Comparison of ENCODE assay signal across 15 cellular contexts in the genomic region with DNA sequence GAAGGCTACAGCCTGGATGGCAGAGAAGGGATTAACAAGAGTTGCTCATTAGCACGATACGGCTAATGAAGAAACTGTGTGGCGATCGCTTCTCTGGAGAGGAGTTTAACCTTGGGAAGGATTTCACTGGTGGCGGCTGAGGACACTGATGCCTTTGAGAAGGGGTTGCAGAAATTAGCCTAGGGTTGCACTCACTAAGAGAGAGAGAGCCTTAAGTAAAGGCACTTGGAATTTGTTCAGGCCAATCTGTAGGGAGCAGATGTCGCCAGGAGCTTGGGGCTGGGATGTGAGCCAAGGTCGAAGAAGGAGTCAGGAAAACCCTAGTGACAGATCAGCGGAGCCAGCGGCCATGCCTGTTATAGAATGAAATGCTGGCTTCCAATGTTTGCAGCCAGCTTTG.
A peak's percentile ranks its signal among the peaks of the same experiment; 100 is the strongest.
DNase-seq lines count a peak whose midpoint lies in the region; ATAC-seq lines count a peak whose summit lies in the region.
"Had no signal": no experiment of that assay in that cellular context is flagged by ENCODE, and none has a peak within 500 bp of the region (broad histone marks: within the 10 kb centered on the region; RNA-seq: fewer than 3 reads in every experiment).

No MANE protein-coding gene starts in this region.

- DNase-seq in NCI-H446 (lab: John Stamatoyannopoulos, UW) (peak; percentile 11 to 86), cerebellar cortex (ENCODE audit: low spot score) (peak; percentile 87), middle frontal gyrus (ENCODE audit: extremely low spot score, low spot score) (peak; percentile 17), COR-L47 (lab: John Stamatoyannopoulos, UW) (no peak)
- no peak for DNase-seq in stimulated activated naive CD4-positive, alpha-beta T cell treated with Interleukin-2 at 50 U/mL for 16 hours (lab: John Stamatoyannopoulos, UW)
- DNase-seq: ACHN; activated CD4-positive, alpha-beta T cell treated with anti-CD3 and anti-CD28 coated beads, Interleukin-2, amount 50 U/mL, for 1 hour; NCI-H526; stimulated activated CD4-positive, alpha-beta T cell treated with anti-CD3 and anti-CD28 coated beads, Interleukin-15, amount 100 ng/mL, for 24 hours had no signal

- H3K4me1 ChIP-seq in ACC112 (ENCODE audit: control insufficient read depth, insufficient read depth, low read length, unreplicated experiment) = no peaks in the 10 kb centered on the region
- H3K4me1 ChIP-seq: breast epithelium had no signal

- no peaks in the 10 kb centered on the region for H3K79me2 ChIP-seq in ACC112 (ENCODE audit: control insufficient read depth, insufficient read depth, low read length, unreplicated experiment)

- H3K27me3 ChIP-seq in ACC112 (ENCODE audit: insufficient read depth, low read length) = peaks cover 28% of the 10 kb centered on the region
- H3K27me3 ChIP-seq: breast epithelium had no signal

- H3K27ac ChIP-seq in ACC112 (ENCODE audit: low read depth, low read length) = no peak overlapping the region
- H3K27ac ChIP-seq: breast epithelium, neutrophil, RWPE1 had no signal

- peak overlapping the region; percentile 65 for H3K4me3 ChIP-seq in ACC112 (ENCODE audit: low read depth, low read length)
- H3K4me3 ChIP-seq: breast epithelium had no signal

- H3K36me3 ChIP-seq in ACC112 (ENCODE audit: insufficient read depth, low read length) = no peaks in the 10 kb centered on the region
- H3K36me3 ChIP-seq: breast epithelium, neutrophil had no signal

- H2AFZ ChIP-seq in ACC112 (ENCODE audit: low read length, unreplicated experiment) = no peak overlapping the region

- no peak for ATAC-seq in GM19324 (IDR thresholded peaks at IDR 0.05; ENCODE audit: low FRiP score, unreplicated experiment)
- no peak for ATAC-seq in GM18909 (IDR thresholded peaks at IDR 0.05; ENCODE audit: poor library complexity, unreplicated experiment)

Comparison
In these comparisons a context has a peak if more than half of its experiments do, and no peak if none do; other contexts are left out.
1. DNase-seq: peak in NCI-H446 (2 of 2), cerebellar cortex (single experiment) and middle frontal gyrus (single experiment); none in COR-L47 (single experiment) and stimulated activated naive CD4-positive, alpha-beta T cell treated with Interleukin-2 at 50 U/mL for 16 hours (single experiment).